In the genomic region with DNA sequence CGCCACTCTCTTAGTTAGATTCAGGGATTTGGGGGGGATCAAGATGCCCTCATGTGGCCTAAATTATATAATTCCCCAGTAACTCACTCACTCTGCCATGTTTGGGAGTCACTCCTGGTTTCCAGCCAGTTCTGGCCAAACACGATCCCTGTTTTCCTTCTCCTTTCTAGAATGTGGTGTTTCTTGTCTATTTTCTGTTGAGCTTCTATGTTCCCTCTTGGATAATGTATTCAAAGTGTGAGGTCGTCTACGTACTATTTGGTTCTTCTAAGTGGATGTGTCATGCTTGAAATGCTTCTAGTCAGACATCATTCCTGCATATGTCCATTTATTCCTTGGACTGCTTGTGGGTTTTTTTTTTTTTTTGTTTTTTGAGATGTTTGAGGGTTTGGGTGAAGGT, we compare ENCODE assay signal across 19 cellular contexts.
DNase-seq lines count a peak whose midpoint lies in the region; ATAC-seq and TF ChIP-seq lines count a peak whose summit lies in the region.
"Had no signal": no experiment of that assay in that cellular context is flagged by ENCODE, and none has a peak within 500 bp of the region (broad histone marks: within the 10 kb centered on the region; RNA-seq: fewer than 3 reads in every experiment).

No MANE protein-coding gene starts in this region.

- no peaks in the 10 kb centered on the region for H3K9me2 ChIP-seq in SK-N-SH

- CTCF ChIA-PET in SK-N-SH (lab: Yijun Ruan, JAX), result no interaction called here

- DNase-seq in SK-N-SH (no peak), astrocyte of the cerebellum (ENCODE audit: low read depth) (peak; percentile 27), iris pigment epithelial cell (ENCODE audit: low read depth) (peak; percentile 78), SHP77 treated with DMSO at 0.1 percent for 48 hours (lab: John Stamatoyannopoulos, UW) (no peak), NCI-H2171 treated with DMSO at 0.1 percent for 48 hours (lab: John Stamatoyannopoulos, UW) (no peak), CD1c-positive myeloid dendritic cell (ENCODE audit: extremely low spot score) (no peak)
- DNase-seq: activated CD4-positive, alpha-beta T cell treated with anti-CD3 and anti-CD28 coated beads for 1 hour; activated CD8-positive, alpha-beta memory T cell treated with anti-CD3 and anti-CD28 coated beads, Interleukin-2, amount 50 U/mL, for 4 hours; activated naive CD4-positive, alpha-beta T cell treated with anti-CD3 and anti-CD28 coated beads, Interleukin-2, amount 50 U/mL, for 16 hours; Caco-2; central memory CD4-positive, alpha-beta T cell; hippocampal formation; MG63; NCI-H748 treated with DMSO at 0.1 percent for 48 hours; RPMI8226 had no signal

- ATAC-seq in SK-N-SH treated with all-trans-retinoic acid at 6 μM for 48 hours (peak; percentile 51; the same call in 2 of the 3 replicates), HG03565 (IDR thresholded peaks at IDR 0.05; ENCODE audit: unreplicated experiment) (no peak)
- ATAC-seq: left lobe of liver had no signal

- no peak for TF ChIP-seq RAD21 in SK-N-SH (IDR thresholded peaks at IDR 0.05; ENCODE audit: low read length)

- WGBS in SK-N-SH (ENCODE audit: low lambda C conversion rate), result 78% methylated on average over 4 of the region's 4 CpGs

- H3K36me3 ChIP-seq in SK-N-SH (replicated peaks in 1 of 2; ENCODE audit: control insufficient read depth in 1 of 2, insufficient read depth in 2 of 2, low read length in 1 of 2), result no peaks in the 10 kb centered on the region
- H3K36me3 ChIP-seq: MG63, prostate gland had no signal

- no peak overlapping the region for H3K4me2 ChIP-seq in SK-N-SH

- no peaks in the 10 kb centered on the region for H3K79me2 ChIP-seq in SK-N-SH (ENCODE audit: insufficient read depth)

- no peak for TF ChIP-seq EP300 in SK-N-SH (IDR thresholded peaks at IDR 0.05; ENCODE audit: borderline replicate concordance in 1 of 2, low read depth in 1 of 2, low read length in 1 of 2)

- POLR2A ChIA-PET in SK-N-SH (lab: Yijun Ruan, JAX), result no interaction called here

- in situ Hi-C loops in astrocyte of the cerebellum (cut with HindIII; ENCODE audit: low sequenced_read_pairs), result no loop called here

- no peak overlapping the region for H3K4me3 ChIP-seq in SK-N-SH (ENCODE audit: low read depth in 2 of 2, low read length in 1 of 2)
- no peak overlapping the region for H3K4me3 ChIP-seq in astrocyte of the cerebellum (ENCODE audit: low read depth, low read length)
- H3K4me3 ChIP-seq: MG63, prostate gland had no signal

- peak overlapping the region in 1 of 2 experiments; percentile 7; a peak in 1 of 4 replicates for H3K27ac ChIP-seq in SK-N-SH (ENCODE audit: low read depth in 2 of 2, low read length in 1 of 2)
- H3K27ac ChIP-seq: prostate gland had no signal

- no peaks in the 10 kb centered on the region for H3K27me3 ChIP-seq in SK-N-SH (ENCODE audit: insufficient read depth)
- H3K27me3 ChIP-seq: MG63 had no signal

- no peaks in the 10 kb centered on the region for H4K20me1 ChIP-seq in SK-N-SH (ENCODE audit: insufficient read depth)

- no peak for TF ChIP-seq CTCF in SK-N-SH (IDR thresholded peaks at IDR 0.05)
- no peak for TF ChIP-seq CTCF in astrocyte of the cerebellum (IDR thresholded peaks at IDR 0.05; ENCODE audit: low read depth, low read length, missing control alignments)

- no peak overlapping the region for H3K9ac ChIP-seq in SK-N-SH

- no peaks in the 10 kb centered on the region for H3F3A ChIP-seq in SK-N-SH (replicated peaks; ENCODE audit: insufficient read depth)

- H2AFZ ChIP-seq in SK-N-SH (ENCODE audit: low read depth), result no peak overlapping the region; the same call in 1 of the 2 replicates

- no peaks in the 10 kb centered on the region for H3K9me3 ChIP-seq in SK-N-SH
- H3K9me3 ChIP-seq: Caco-2, prostate gland had no signal

- no peaks in the 10 kb centered on the region for H3K4me1 ChIP-seq in SK-N-SH (ENCODE audit: control insufficient read depth in 1 of 2, insufficient read depth in 2 of 2, low read depth in 1 of 2, low read length in 1 of 2)
- H3K4me1 ChIP-seq: Caco-2, prostate gland had no signal

TF ChIP-seq in SK-N-SH treated with all-trans-retinoic acid at 6 μM for 48 hours, 23 proteins besides CTCF, POLR2A, EP300 and RAD21 (continues in another document):
- TF ChIP-seq ZFP3 (CRISPR knock-in tag; IDR thresholded peaks at IDR 0.05), result no peak
- TF ChIP-seq, protein P1, sequence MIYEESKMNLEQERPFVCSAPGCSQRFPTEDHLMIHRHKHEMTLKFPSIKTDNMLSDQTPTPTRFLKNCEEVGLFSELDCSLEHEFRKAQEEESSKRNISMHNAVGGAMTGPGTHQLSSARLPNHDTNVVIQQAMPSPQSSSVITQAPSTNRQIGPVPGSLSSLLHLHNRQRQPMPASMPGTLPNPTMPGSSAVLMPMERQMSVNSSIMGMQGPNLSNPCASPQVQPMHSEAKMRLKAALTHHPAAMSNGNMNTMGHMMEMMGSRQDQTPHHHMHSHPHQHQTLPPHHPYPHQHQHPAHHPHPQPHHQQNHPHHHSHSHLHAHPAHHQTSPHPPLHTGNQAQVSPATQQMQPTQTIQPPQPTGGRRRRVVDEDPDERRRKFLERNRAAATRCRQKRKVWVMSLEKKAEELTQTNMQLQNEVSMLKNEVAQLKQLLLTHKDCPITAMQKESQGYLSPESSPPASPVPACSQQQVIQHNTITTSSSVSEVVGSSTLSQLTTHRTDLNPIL (CRISPR knock-in tag; IDR thresholded peaks at IDR 0.05; ENCODE audit: low read depth), result no peak
- TF ChIP-seq, protein P2, sequence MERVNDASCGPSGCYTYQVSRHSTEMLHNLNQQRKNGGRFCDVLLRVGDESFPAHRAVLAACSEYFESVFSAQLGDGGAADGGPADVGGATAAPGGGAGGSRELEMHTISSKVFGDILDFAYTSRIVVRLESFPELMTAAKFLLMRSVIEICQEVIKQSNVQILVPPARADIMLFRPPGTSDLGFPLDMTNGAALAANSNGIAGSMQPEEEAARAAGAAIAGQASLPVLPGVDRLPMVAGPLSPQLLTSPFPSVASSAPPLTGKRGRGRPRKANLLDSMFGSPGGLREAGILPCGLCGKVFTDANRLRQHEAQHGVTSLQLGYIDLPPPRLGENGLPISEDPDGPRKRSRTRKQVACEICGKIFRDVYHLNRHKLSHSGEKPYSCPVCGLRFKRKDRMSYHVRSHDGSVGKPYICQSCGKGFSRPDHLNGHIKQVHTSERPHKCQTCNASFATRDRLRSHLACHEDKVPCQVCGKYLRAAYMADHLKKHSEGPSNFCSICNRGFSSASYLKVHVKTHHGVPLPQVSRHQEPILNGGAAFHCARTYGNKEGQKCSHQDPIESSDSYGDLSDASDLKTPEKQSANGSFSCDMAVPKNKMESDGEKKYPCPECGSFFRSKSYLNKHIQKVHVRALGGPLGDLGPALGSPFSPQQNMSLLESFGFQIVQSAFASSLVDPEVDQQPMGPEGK (CRISPR knock-in tag; IDR thresholded peaks at IDR 0.05; ENCODE audit: borderline replicate concordance), result no peak
- no peak for TF ChIP-seq PPARA (CRISPR knock-in tag; IDR thresholded peaks at IDR 0.05; ENCODE audit: borderline replicate concordance)
- TF ChIP-seq ARNTL (CRISPR knock-in tag; IDR thresholded peaks at IDR 0.05; ENCODE audit: borderline replicate concordance, low read depth), result no peak

TF ChIP-seq in SK-N-SH, 30 proteins besides CTCF, POLR2A, EP300 and RAD21:
- no peak for TF ChIP-seq TCF12 (IDR thresholded peaks at IDR 0.05)
- TF ChIP-seq EZH2phosphoT487 (IDR thresholded peaks at IDR 0.05; ENCODE audit: borderline replicate concordance, low read depth), result no peak
- no peak for TF ChIP-seq GATA2 (CRISPR knock-in tag; IDR thresholded peaks at IDR 0.05)
- TF ChIP-seq SMC3 (IDR thresholded peaks at IDR 0.05; ENCODE audit: low read depth, low read length), result no peak

Comparison
In these comparisons a context has a peak if more than half of its experiments do, and no peak if none do; other contexts are left out.
1. DNase-seq: peak in astrocyte of the cerebellum (single experiment) and iris pigment epithelial cell (single experiment); none in SK-N-SH (single experiment), SHP77 treated with DMSO at 0.1 percent for 48 hours (single experiment), NCI-H2171 treated with DMSO at 0.1 percent for 48 hours (single experiment) and CD1c-positive myeloid dendritic cell (single experiment).